1 cellular context compared by ENCODE assay signal in the genomic region with DNA sequence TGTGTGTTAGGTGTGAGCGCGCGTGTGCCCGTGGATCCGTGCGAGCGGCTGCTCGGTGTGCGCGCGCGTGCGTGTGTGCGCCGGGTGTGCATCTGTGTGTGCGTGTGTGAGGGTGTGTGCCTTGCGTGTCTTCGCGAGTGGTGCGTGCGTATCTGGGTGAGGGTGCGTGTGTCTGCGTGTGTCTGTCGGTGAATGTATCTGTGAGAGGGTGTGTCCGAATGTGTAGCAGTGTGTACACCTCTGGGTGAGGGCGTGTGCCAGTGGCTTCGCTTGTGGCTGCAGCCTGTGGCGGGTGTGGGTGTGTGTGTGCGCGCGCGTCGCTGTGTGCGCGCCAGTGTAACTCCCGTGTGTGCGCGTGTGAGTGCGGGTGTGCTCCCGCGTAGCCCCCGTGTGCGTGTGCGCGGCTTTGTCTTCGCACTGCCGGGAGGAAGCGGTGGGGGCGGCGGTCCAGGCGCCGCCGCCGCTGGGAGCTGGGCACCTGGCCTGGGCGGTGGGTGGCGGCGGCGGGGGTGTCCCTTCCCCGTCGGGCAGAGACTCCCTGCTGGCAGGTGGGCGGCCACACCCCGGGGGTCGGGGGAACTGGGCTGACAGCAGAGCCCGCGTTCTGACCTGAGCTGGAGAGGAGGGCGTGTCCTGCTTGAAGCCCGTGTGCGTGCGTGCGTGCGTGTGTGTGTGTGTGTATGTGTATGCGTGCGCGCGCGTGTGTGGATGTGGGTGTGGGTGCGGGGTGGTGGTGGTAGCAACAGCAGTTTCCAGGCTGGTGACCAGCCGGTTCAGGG.
TF ChIP-seq lines count a peak whose summit lies in the region.

No MANE protein-coding gene starts in this region.

TF ChIP-seq in HepG2, 621 proteins besides CTCF, POLR2A, EP300 and RAD21 (continued from another document):
- TF ChIP-seq SOX13 (IDR thresholded peaks at IDR 0.05) (no peak), SOX13 (CRISPR knock-in tag; conservative IDR thresholded peaks at IDR 0.05 in 1 of 2, IDR thresholded peaks at IDR 0.05 in 1 of 2) (no peak), ZMYM2 (CRISPR knock-in tag; IDR thresholded peaks at IDR 0.05) (no peak), ZNF256 (CRISPR knock-in tag; conservative IDR thresholded peaks at IDR 0.05) (no peak), ZNF672 (CRISPR knock-in tag; IDR thresholded peaks at IDR 0.05) (no peak), ZNF564 (CRISPR knock-in tag; IDR thresholded peaks at IDR 0.05) (peak; percentile 11; the same call in 1 of the 2 replicates), ARID2 (CRISPR knock-in tag; IDR thresholded peaks at IDR 0.05; ENCODE audit: borderline replicate concordance) (no peak), ZNF746 (CRISPR knock-in tag; IDR thresholded peaks at IDR 0.05) (no peak; the same call in 1 of the 2 replicates), GABPB1 (CRISPR knock-in tag; IDR thresholded peaks at IDR 0.05) (peak; percentile 39; the same call in 1 of the 2 replicates), NR2F1 (CRISPR knock-in tag; IDR thresholded peaks at IDR 0.05) (no peak), SOX6 (IDR thresholded peaks at IDR 0.05) (no peak), SOX6 (CRISPR knock-in tag; IDR thresholded peaks at IDR 0.05) (no peak), ZNF850 (CRISPR knock-in tag; conservative IDR thresholded peaks at IDR 0.05) (no peak), ZBTB20 (CRISPR knock-in tag; IDR thresholded peaks at IDR 0.05; ENCODE audit: borderline replicate concordance, low read depth) (no peak), ZNF563 (CRISPR knock-in tag; IDR thresholded peaks at IDR 0.05) (peak; percentile 17; the same call in 1 of the 2 replicates), SRSF1 (optimal IDR thresholded peaks at IDR 0.05; ENCODE audit: low read depth, low read length) (no peak), ZNF883 (CRISPR knock-in tag; IDR thresholded peaks at IDR 0.05; ENCODE audit: not compliant biosample characterization) (peak; percentile 71), MAFG (CRISPR knock-in tag; IDR thresholded peaks at IDR 0.05) (no peak), BRCA1 (CRISPR knock-in tag; IDR thresholded peaks at IDR 0.05) (no peak), ZNF616 (CRISPR knock-in tag; IDR thresholded peaks at IDR 0.05; ENCODE audit: low read depth) (peak; percentile 67; the same call in 1 of the 2 replicates), ZNF816 (CRISPR knock-in tag; IDR thresholded peaks at IDR 0.05; ENCODE audit: borderline replicate concordance) (no peak), MTA1 (CRISPR knock-in tag; IDR thresholded peaks at IDR 0.05; ENCODE audit: borderline replicate concordance) (peak; percentile 61; the same call in 1 of the 2 replicates), HNRNPLL (IDR thresholded peaks at IDR 0.05; ENCODE audit: low read depth, low read length, poor library complexity, severe bottlenecking) (peak; percentile 24)
- TF ChIP-seq, protein P1, sequence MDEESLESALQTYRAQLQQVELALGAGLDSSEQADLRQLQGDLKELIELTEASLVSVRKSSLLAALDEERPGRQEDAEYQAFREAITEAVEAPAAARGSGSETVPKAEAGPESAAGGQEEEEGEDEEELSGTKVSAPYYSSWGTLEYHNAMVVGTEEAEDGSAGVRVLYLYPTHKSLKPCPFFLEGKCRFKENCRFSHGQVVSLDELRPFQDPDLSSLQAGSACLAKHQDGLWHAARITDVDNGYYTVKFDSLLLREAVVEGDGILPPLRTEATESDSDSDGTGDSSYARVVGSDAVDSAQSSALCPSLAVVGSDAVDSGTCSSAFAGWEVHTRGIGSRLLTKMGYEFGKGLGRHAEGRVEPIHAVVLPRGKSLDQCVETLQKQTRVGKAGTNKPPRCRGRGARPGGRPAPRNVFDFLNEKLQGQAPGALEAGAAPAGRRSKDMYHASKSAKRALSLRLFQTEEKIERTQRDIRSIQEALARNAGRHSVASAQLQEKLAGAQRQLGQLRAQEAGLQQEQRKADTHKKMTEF (CRISPR knock-in tag; IDR thresholded peaks at IDR 0.05): no peak
- TF ChIP-seq, protein P2, sequence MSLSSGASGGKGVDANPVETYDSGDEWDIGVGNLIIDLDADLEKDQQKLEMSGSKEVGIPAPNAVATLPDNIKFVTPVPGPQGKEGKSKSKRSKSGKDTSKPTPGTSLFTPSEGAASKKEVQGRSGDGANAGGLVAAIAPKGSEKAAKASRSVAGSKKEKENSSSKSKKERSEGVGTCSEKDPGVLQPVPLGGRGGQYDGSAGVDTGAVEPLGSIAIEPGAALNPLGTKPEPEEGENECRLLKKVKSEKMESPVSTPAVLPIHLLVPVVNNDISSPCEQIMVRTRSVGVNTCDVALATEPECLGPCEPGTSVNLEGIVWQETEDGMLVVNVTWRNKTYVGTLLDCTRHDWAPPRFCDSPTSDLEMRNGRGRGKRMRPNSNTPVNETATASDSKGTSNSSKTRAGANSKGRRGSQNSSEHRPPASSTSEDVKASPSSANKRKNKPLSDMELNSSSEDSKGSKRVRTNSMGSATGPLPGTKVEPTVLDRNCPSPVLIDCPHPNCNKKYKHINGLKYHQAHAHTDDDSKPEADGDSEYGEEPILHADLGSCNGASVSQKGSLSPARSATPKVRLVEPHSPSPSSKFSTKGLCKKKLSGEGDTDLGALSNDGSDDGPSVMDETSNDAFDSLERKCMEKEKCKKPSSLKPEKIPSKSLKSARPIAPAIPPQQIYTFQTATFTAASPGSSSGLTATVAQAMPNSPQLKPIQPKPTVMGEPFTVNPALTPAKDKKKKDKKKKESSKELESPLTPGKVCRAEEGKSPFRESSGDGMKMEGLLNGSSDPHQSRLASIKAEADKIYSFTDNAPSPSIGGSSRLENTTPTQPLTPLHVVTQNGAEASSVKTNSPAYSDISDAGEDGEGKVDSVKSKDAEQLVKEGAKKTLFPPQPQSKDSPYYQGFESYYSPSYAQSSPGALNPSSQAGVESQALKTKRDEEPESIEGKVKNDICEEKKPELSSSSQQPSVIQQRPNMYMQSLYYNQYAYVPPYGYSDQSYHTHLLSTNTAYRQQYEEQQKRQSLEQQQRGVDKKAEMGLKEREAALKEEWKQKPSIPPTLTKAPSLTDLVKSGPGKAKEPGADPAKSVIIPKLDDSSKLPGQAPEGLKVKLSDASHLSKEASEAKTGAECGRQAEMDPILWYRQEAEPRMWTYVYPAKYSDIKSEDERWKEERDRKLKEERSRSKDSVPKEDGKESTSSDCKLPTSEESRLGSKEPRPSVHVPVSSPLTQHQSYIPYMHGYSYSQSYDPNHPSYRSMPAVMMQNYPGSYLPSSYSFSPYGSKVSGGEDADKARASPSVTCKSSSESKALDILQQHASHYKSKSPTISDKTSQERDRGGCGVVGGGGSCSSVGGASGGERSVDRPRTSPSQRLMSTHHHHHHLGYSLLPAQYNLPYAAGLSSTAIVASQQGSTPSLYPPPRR (CRISPR knock-in tag; IDR thresholded peaks at IDR 0.05; ENCODE audit: borderline replicate concordance): no peak
- TF ChIP-seq, protein P3, sequence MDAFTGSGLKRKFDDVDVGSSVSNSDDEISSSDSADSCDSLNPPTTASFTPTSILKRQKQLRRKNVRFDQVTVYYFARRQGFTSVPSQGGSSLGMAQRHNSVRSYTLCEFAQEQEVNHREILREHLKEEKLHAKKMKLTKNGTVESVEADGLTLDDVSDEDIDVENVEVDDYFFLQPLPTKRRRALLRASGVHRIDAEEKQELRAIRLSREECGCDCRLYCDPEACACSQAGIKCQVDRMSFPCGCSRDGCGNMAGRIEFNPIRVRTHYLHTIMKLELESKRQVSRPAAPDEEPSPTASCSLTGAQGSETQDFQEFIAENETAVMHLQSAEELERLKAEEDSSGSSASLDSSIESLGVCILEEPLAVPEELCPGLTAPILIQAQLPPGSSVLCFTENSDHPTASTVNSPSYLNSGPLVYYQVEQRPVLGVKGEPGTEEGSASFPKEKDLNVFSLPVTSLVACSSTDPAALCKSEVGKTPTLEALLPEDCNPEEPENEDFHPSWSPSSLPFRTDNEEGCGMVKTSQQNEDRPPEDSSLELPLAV (CRISPR knock-in tag; conservative IDR thresholded peaks at IDR 0.05; ENCODE audit: low read depth): no peak
- TF ChIP-seq, protein P4, sequence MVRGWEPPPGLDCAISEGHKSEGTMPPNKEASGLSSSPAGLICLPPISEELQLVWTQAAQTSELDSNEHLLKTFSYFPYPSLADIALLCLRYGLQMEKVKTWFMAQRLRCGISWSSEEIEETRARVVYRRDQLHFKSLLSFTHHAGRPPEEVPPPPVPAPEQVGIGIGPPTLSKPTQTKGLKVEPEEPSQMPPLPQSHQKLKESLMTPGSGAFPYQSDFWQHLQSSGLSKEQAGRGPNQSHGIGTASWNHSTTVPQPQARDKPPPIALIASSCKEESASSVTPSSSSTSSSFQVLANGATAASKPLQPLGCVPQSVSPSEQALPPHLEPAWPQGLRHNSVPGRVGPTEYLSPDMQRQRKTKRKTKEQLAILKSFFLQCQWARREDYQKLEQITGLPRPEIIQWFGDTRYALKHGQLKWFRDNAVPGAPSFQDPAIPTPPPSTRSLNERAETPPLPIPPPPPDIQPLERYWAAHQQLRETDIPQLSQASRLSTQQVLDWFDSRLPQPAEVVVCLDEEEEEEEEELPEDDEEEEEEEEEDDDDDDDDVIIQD (CRISPR knock-in tag; IDR thresholded peaks at IDR 0.05; ENCODE audit: low read depth): no peak
- TF ChIP-seq, protein P5, sequence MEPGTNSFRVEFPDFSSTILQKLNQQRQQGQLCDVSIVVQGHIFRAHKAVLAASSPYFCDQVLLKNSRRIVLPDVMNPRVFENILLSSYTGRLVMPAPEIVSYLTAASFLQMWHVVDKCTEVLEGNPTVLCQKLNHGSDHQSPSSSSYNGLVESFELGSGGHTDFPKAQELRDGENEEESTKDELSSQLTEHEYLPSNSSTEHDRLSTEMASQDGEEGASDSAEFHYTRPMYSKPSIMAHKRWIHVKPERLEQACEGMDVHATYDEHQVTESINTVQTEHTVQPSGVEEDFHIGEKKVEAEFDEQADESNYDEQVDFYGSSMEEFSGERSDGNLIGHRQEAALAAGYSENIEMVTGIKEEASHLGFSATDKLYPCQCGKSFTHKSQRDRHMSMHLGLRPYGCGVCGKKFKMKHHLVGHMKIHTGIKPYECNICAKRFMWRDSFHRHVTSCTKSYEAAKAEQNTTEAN (CRISPR knock-in tag; conservative IDR thresholded peaks at IDR 0.05): peak; percentile 89
- TF ChIP-seq, protein P6, sequence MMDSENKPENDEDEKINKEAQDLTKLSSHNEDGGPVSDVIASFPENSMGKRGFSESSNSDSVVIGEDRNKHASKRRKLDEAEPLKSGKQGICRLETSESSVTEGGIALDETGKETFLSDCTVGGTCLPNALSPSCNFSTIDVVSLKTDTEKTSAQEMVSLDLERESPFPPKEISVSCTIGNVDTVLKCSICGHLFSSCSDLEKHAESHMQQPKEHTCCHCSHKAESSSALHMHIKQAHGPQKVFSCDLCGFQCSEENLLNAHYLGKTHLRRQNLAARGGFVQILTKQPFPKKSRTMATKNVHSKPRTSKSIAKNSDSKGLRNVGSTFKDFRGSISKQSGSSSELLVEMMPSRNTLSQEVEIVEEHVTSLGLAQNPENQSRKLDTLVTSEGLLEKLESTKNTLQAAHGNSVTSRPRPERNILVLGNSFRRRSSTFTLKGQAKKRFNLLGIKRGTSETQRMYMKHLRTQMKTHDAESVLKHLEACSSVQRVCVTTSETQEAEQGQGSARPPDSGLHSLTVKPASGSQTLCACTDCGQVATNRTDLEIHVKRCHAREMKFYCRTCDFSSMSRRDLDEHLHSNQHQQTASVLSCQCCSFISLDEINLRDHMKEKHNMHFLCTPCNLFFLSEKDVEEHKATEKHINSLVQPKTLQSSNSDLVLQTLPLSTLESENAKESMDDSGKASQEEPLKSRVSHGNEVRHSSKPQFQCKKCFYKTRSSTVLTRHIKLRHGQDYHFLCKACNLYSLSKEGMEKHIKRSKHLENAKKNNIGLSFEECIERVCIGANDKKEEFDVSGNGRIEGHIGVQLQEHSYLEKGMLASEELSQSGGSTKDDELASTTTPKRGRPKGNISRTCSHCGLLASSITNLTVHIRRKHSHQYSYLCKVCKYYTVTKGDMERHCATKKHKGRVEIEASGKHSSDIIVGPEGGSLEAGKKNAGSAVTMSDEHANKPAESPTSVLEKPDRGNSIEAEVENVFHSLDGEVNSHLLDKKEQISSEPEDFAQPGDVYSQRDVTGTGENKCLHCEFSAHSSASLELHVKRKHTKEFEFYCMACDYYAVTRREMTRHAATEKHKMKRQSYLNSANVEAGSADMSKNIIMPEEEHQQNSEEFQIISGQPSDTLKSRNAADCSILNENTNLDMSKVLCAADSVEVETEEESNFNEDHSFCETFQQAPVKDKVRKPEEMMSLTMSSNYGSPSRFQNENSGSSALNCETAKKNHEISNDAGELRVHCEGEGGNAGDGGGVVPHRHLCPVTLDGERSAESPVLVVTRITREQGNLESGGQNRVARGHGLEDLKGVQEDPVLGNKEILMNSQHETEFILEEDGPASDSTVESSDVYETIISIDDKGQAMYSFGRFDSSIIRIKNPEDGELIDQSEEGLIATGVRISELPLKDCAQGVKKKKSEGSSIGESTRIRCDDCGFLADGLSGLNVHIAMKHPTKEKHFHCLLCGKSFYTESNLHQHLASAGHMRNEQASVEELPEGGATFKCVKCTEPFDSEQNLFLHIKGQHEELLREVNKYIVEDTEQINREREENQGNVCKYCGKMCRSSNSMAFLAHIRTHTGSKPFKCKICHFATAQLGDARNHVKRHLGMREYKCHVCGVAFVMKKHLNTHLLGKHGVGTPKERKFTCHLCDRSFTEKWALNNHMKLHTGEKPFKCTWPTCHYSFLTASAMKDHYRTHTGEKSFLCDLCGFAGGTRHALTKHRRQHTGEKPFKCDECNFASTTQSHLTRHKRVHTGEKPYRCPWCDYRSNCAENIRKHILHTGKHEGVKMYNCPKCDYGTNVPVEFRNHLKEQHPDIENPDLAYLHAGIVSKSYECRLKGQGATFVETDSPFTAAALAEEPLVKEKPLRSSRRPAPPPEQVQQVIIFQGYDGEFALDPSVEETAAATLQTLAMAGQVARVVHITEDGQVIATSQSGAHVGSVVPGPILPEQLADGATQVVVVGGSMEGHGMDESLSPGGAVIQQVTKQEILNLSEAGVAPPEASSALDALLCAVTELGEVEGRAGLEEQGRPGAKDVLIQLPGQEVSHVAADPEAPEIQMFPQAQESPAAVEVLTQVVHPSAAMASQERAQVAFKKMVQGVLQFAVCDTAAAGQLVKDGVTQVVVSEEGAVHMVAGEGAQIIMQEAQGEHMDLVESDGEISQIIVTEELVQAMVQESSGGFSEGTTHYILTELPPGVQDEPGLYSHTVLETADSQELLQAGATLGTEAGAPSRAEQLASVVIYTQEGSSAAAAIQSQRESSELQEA (CRISPR knock-in tag; IDR thresholded peaks at IDR 0.05; ENCODE audit: not compliant biosample characterization): peak; percentile 41
- TF ChIP-seq, protein P7, sequence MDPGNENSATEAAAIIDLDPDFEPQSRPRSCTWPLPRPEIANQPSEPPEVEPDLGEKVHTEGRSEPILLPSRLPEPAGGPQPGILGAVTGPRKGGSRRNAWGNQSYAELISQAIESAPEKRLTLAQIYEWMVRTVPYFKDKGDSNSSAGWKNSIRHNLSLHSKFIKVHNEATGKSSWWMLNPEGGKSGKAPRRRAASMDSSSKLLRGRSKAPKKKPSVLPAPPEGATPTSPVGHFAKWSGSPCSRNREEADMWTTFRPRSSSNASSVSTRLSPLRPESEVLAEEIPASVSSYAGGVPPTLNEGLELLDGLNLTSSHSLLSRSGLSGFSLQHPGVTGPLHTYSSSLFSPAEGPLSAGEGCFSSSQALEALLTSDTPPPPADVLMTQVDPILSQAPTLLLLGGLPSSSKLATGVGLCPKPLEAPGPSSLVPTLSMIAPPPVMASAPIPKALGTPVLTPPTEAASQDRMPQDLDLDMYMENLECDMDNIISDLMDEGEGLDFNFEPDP (CRISPR knock-in tag; conservative IDR thresholded peaks at IDR 0.05): no peak
TF ChIP-seq in HepG2: peak in this region for 60.
